ENCODE assay signal across 11 cellular contexts in genomic region chr22:29503811-29504372, GRCh38. TPM values are rescaled to one million over a fixed set of nuclear protein-coding genes. Genes with fewer than 3 reads are reported as not detected.
A peak's percentile ranks its signal among the peaks of the same experiment; 100 is the strongest.
DNase-seq lines count a peak whose midpoint lies in the region; ATAC-seq and TF ChIP-seq lines count a peak whose summit lies in the region.
"Had no signal": no experiment of that assay in that cellular context is flagged by ENCODE, and none has a peak within 500 bp of the region (broad histone marks: within the 10 kb centered on the region; RNA-seq: fewer than 3 reads in every experiment).

No MANE protein-coding gene starts in this region.

- 78% methylated on average over 7 of the region's 7 CpGs for WGBS in hepatocyte (ENCODE audit: low lambda C conversion rate, missing lambda C conversion rate)

- no peak overlapping the region for H2AFZ ChIP-seq in hepatocyte

- no peaks in the 10 kb centered on the region for H3K27me3 ChIP-seq in HUES6 (ENCODE audit: control insufficient read depth, insufficient read depth, low read length)
- H3K27me3 ChIP-seq in hepatocyte = no peaks in the 10 kb centered on the region

- H3K79me2 ChIP-seq in hepatocyte = no peaks in the 10 kb centered on the region

- peak in 29 of 56 donors; percentile 3 to 65 (median 21) for DNase-seq in amygdala (lab: John Stamatoyannopoulos, UW)
- peak; percentile 71 for DNase-seq in hepatocyte (ENCODE audit: low spot score)
- no peak for DNase-seq in NCI-H2196 treated with DMSO at 0.1 percent for 48 hours (lab: John Stamatoyannopoulos, UW; ENCODE audit: unreplicated experiment)
- DNase-seq: DND-41; stimulated activated naive B cell treated with anti-CD40 and anti-IgM and Interleukin-4, amounts not matched to agents 10 μg/mL and 1 μg/mL and 100 μg/mL, for 72 hours had no signal

- H3K9ac ChIP-seq in HUES6 (ENCODE audit: low read length) = no peak overlapping the region

- H3K4me1 ChIP-seq in HUES6 (ENCODE audit: control insufficient read depth, insufficient read depth, low read length) (no peaks in the 10 kb centered on the region), hepatocyte (ENCODE audit: insufficient read depth) (no peaks in the 10 kb centered on the region)

- H3K27ac ChIP-seq in 22Rv1 (peak overlapping the region; percentile 22; the same call in 1 of the 2 replicates), HUES6 (ENCODE audit: low read depth, low read length) (0 out of 2 replicates have a peak overlapping the region, but pooled peaks have one; percentile 9), hepatocyte (no peak overlapping the region)

- H3K9me2 ChIP-seq in hepatocyte (replicated peaks; ENCODE audit: insufficient read depth) = no peaks in the 10 kb centered on the region

- H3K4me3 ChIP-seq in HUES6 (ENCODE audit: low read depth, low read length) (no peak overlapping the region), hepatocyte (no peak overlapping the region)

- no peaks in the 10 kb centered on the region for H3K9me3 ChIP-seq in HUES6 (ENCODE audit: control insufficient read depth, insufficient read depth, low read depth, low read length)
- H3K9me3 ChIP-seq in hepatocyte (ENCODE audit: low read depth) = no peaks in the 10 kb centered on the region

- H3K4me2 ChIP-seq in hepatocyte = no peak overlapping the region

- peaks cover 33% of the 10 kb centered on the region for H3K36me3 ChIP-seq in HUES6 (ENCODE audit: control insufficient read depth, insufficient read depth, low read length)
- no peaks in the 10 kb centered on the region for H3K36me3 ChIP-seq in hepatocyte (replicated peaks; ENCODE audit: insufficient read depth, low read depth)

- ATAC-seq in HG03025 (IDR thresholded peaks at IDR 0.05; ENCODE audit: low FRiP score, unreplicated experiment) = no peak
- ATAC-seq in GM21529 (IDR thresholded peaks at IDR 0.05; ENCODE audit: unreplicated experiment) = no peak
- no peak for ATAC-seq in HG02571 (IDR thresholded peaks at IDR 0.05; ENCODE audit: unreplicated experiment)
- ATAC-seq: stimulated activated naive B cell treated with anti-CD40 and anti-IgM and Interleukin-4, amounts not matched to agents 10 μg/mL and 1 μg/mL and 100 μg/mL, for 72 hours had no signal

- no peaks in the 10 kb centered on the region for H4K20me1 ChIP-seq in hepatocyte (ENCODE audit: insufficient read depth, poor library complexity, severe bottlenecking)

- TF ChIP-seq CTCF in 22Rv1 (IDR thresholded peaks at IDR 0.05) (no peak), hepatocyte (IDR thresholded peaks at IDR 0.05; ENCODE audit: poor library complexity) (no peak)

RNA-seq across cellular contexts. Expression of gene NEFH, which starts 23.9 kb away (rescaled TPM):
- total RNA-seq in hepatocyte = 0.03 and 0.08 TPM in 2 replicates
- 0.98 TPM in 1 of 2 replicates, not detected in the other for polyA plus RNA-seq in hepatocyte
- total RNA-seq: lung microvascular endothelial cell had no signal

RNA-seq across cellular contexts. Expression of gene THOC5, which starts 49.7 kb away (rescaled TPM):
- 26.5 and 27.7 TPM in 2 replicates for total RNA-seq in hepatocyte
- 21.5 and 23.0 TPM in 2 replicates for polyA plus RNA-seq in hepatocyte
